In genomic region chr15:78709263-78709882, GRCh38 we compare ENCODE assay signal across 8 cellular contexts.
DNase-seq lines count a peak whose midpoint lies in the region; ATAC-seq and TF ChIP-seq lines count a peak whose summit lies in the region.

No MANE protein-coding gene starts in this region.

- H3K79me2 ChIP-seq in mammary epithelial cell (ENCODE audit: insufficient read depth, low read length): no peaks in the 10 kb centered on the region

- dilution Hi-C loops in mammary epithelial cell (cut with HindIII; ENCODE audit: low sequenced_read_pairs): loop anchor here (5.0 kb wide), 1 partner anchor 72 kb away; no protein-coding TSS in a partner anchor

- H3K36me3 ChIP-seq in mammary epithelial cell (ENCODE audit: insufficient read depth, low read length): no peaks in the 10 kb centered on the region

- CTCF ChIA-PET in activated B cell treated with CpG ODN at 0.5 μM for 24 hours (lab: Charles Lee) (interaction anchor here (0.8 to 2.4 kb wide), 6 partner anchors 17 to 467 kb away, joined by 3 to 11 read pairs (median 4); no protein-coding TSS in a partner anchor), mammary epithelial cell (lab: Charles Lee; ENCODE audit: low non-redundant PET) (interaction anchor here (0.5 to 0.8 kb wide), 3 partner anchors 25 to 143 kb away, joined by 3 to 4 read pairs (median 4); no protein-coding TSS in a partner anchor)

- H3K9me3 Mint-ChIP-seq in CD14-positive monocyte (peaks cover 5 to 10% (median 6%) of the 10 kb centered on the region in 7 donors), activated B cell treated with CpG ODN at 0.5 μM for 24 hours (peaks cover 4% of the 10 kb centered on the region)

- no peaks in the 10 kb centered on the region for H3K4me1 ChIP-seq in mammary epithelial cell (ENCODE audit: insufficient read depth, low read length)

- no TSS peak for BruUV-seq in mammary epithelial cell (replicated peaks; lab: Mats Ljungman, UMichigan)

- no peak overlapping the region for H3K27ac ChIP-seq in mammary epithelial cell (ENCODE audit: insufficient read depth, low read depth, low read length)

- H3K27me3 Mint-ChIP-seq in CD14-positive monocyte (ENCODE audit: low read depth in 3 of 3): peaks cover 15 to 45% (median 33%) of the 10 kb centered on the region in 3 donors
- H3K27me3 Mint-ChIP-seq in activated B cell treated with CpG ODN at 0.5 μM for 24 hours: peaks cover 31% of the 10 kb centered on the region

- TF ChIP-seq CTCF in CD14-positive monocyte (IDR thresholded peaks at IDR 0.05) (peak; percentile 85), activated B cell treated with CpG ODN at 0.5 μM for 24 hours (IDR thresholded peaks at IDR 0.05) (no peak), mammary epithelial cell (conservative IDR thresholded peaks at IDR 0.05 in 1 of 2, IDR thresholded peaks at IDR 0.05 in 1 of 2; ENCODE audit: extremely low read depth in 1 of 2, insufficient read depth in 1 of 2, low read depth in 1 of 2, low read length in 2 of 2) (peak; percentile 50 to 92)

- peak overlapping the region; percentile 79 for H2AFZ ChIP-seq in mammary epithelial cell (ENCODE audit: low read depth, low read length)

- 11% methylated on average over 10 of the region's 21 CpGs for WGBS in mammary epithelial cell (ENCODE audit: low coverage, missing lambda C conversion rate)

- POLR2A ChIA-PET in activated B cell treated with CpG ODN at 0.5 μM for 24 hours (lab: Charles Lee): no interaction called here

- H3K9ac ChIP-seq in mammary epithelial cell (ENCODE audit: insufficient read depth, low read length): no peak overlapping the region

- peaks cover 4% of the 10 kb centered on the region for H3K9me3 ChIP-seq in mammary epithelial cell (replicated peaks; ENCODE audit: insufficient read depth, low read length)

- H3K27me3 ChIP-seq in mammary epithelial cell (ENCODE audit: insufficient read depth, low read length): peaks cover 2% of the 10 kb centered on the region

- no peaks in the 10 kb centered on the region for H3K36me3 Mint-ChIP-seq in CD14-positive monocyte
- no peaks in the 10 kb centered on the region for H3K36me3 Mint-ChIP-seq in activated B cell treated with CpG ODN at 0.5 μM for 24 hours (ENCODE audit: low read depth)

- H3K4me2 ChIP-seq in mammary epithelial cell (ENCODE audit: insufficient read depth, low read depth, low read length): peak overlapping the region; percentile 71

- H4K20me1 ChIP-seq in mammary epithelial cell (ENCODE audit: insufficient read depth, low read length): no peaks in the 10 kb centered on the region

- H3K4me3 ChIP-seq in mammary epithelial cell (replicated peaks in 1 of 3; ENCODE audit: insufficient read depth in 1 of 3, low read depth in 2 of 3, low read length in 3 of 3): peak overlapping the region in 2 of 3 experiments; percentile 2 to 12

- H3K4me3 Mint-ChIP-seq in CD14-positive monocyte (peak overlapping the region; percentile 2 to 78), activated B cell treated with CpG ODN at 0.5 μM for 24 hours (no peak overlapping the region)

- intact Hi-C loops in CD14-positive monocyte (cut with micrococcal nuclease): loop anchor here (2.0 kb wide), 1 partner anchor 91 kb away; no protein-coding TSS in a partner anchor
- intact Hi-C loops in activated B cell treated with CpG ODN at 0.5 μM for 24 hours (cut with micrococcal nuclease): loop anchor here (1.0 to 10.0 kb wide), 6 partner anchors 42 to 799 kb away; partner anchors contain the start of gene HYKK
- intact Hi-C loops in mammary epithelial cell (cut with micrococcal nuclease): loop anchor here (1.0 to 5.0 kb wide), 6 partner anchors 71 to 597 kb away; no protein-coding TSS in a partner anchor

- H3K27ac Mint-ChIP-seq in CD14-positive monocyte (no peak overlapping the region), activated B cell treated with CpG ODN at 0.5 μM for 24 hours (no peak overlapping the region)

- DNase-seq in CD14-positive monocyte (ENCODE audit: low spot score) (peak; percentile 74), NCI-H146 treated with DMSO at 0.1 percent for 48 hours (lab: John Stamatoyannopoulos, UW; ENCODE audit: unreplicated experiment) (peak; percentile 2), activated B cell treated with CpG ODN at 0.5 μM for 24 hours (peak; percentile 62), mammary epithelial cell (peak; percentile 33), kidney glomerular epithelial cell (lab: John Stamatoyannopoulos, UW) (peak; percentile 33)
- DNase-seq in stimulated activated CD4-positive, alpha-beta T cell treated with anti-CD3 and anti-CD28 coated beads, Interleukin-1b, Interleukin-23, amount 100 ng/mL, for 48 hours: peak; percentile 71

- H3K4me1 Mint-ChIP-seq in CD14-positive monocyte: peaks cover 6% of the 10 kb centered on the region
- peaks cover 6% of the 10 kb centered on the region for H3K4me1 Mint-ChIP-seq in activated B cell treated with CpG ODN at 0.5 μM for 24 hours

- in situ Hi-C loops in mammary epithelial cell (cut with MboI; ENCODE audit: low sequenced_read_pairs in 2 of 2): loop anchor here (5.0 to 25.0 kb wide), 2 partner anchors 92 to 397 kb away; no protein-coding TSS in a partner anchor

- ATAC-seq in GM21786 (IDR thresholded peaks at IDR 0.05; ENCODE audit: unreplicated experiment): peak; percentile 70
- peak; percentile 99 for ATAC-seq in activated B cell treated with CpG ODN at 0.5 μM for 24 hours (ENCODE audit: low read depth)
- no peak for ATAC-seq in GM19035 (IDR thresholded peaks at IDR 0.05; ENCODE audit: unreplicated experiment)

Comparison
In these comparisons a context has a peak if more than half of its experiments do, and no peak if none do; other contexts are left out.
1. DNase-seq: peak in every context shown above with its lines; median percentile 74 in CD14-positive monocyte; 71 in stimulated activated CD4-positive, alpha-beta T cell treated with anti-CD3 and anti-CD28 coated beads, Interleukin-1b, Interleukin-23, amount 100 ng/mL, for 48 hours; 62 in activated B cell treated with CpG ODN at 0.5 μM for 24 hours; 33 in mammary epithelial cell; 33 in kidney glomerular epithelial cell; 2 in NCI-H146 treated with DMSO at 0.1 percent for 48 hours.